ENCODE assay signal across 18 cellular contexts in genomic region chr10:87053121-87053520, GRCh38. TPM values are rescaled to one million over a fixed set of nuclear protein-coding genes. Genes with fewer than 3 reads are reported as not detected.
DNase-seq lines count a peak whose midpoint lies in the region; ATAC-seq and TF ChIP-seq lines count a peak whose summit lies in the region.
"Had no signal": no experiment of that assay in that cellular context is flagged by ENCODE, and none has a peak within 500 bp of the region (broad histone marks: within the 10 kb centered on the region; RNA-seq: fewer than 3 reads in every experiment).

No MANE protein-coding gene starts in this region.

- H3K9me3 ChIP-seq in right cardiac atrium (ENCODE audit: control insufficient read depth, low read length) (no peaks in the 10 kb centered on the region), stomach (no peaks in the 10 kb centered on the region), WERI-Rb-1 (ENCODE audit: severe bottlenecking) (no peaks in the 10 kb centered on the region)
- H3K9me3 ChIP-seq: MG63 had no signal

- DNase-seq in NCI-H1105 treated with DMSO at 0.1 percent for 48 hours (lab: John Stamatoyannopoulos, UW) (peak; percentile 65), anterior cingulate cortex (lab: John Stamatoyannopoulos, UW) (peak in 46 of 58 donors; percentile 1 to 88 (median 52)), right cardiac atrium (peak; percentile 37 to 83 (median 77)), stomach (peak; percentile 45), WERI-Rb-1 (no peak), GOT3 (lab: John Stamatoyannopoulos, UW) (no peak), activated gamma-delta T cell treated with Interleukin-2 at 50 U/mL for 16 hours (no peak)
- no peak for DNase-seq in stimulated activated CD4-positive, alpha-beta T cell treated with anti-CD3 and anti-CD28 coated beads, Interleukin-12 subunit alpha, Interleukin-12 subunit beta, amount 100 ng/mL, for 4 hours
- DNase-seq: activated CD4-positive, alpha-beta T cell treated with anti-CD3 and anti-CD28 coated beads for 36 hours; activated T-cell treated with anti-CD3 and anti-CD28 coated beads, Interleukin-2, amount 50 U/mL, for 4 hours; MG63; T-helper 17 cell had no signal

- H3K27ac ChIP-seq in right cardiac atrium (ENCODE audit: low read length) (no peak overlapping the region), stomach (no peak overlapping the region), WERI-Rb-1 (no peak overlapping the region)

- no peak for TF ChIP-seq POLR2A in stomach (IDR thresholded peaks at IDR 0.05)

- H3K27me3 ChIP-seq in right cardiac atrium (ENCODE audit: control insufficient read depth, insufficient read depth) (no peaks in the 10 kb centered on the region), stomach (no peaks in the 10 kb centered on the region), WERI-Rb-1 (ENCODE audit: insufficient read depth, low read depth, severe bottlenecking) (no peaks in the 10 kb centered on the region)
- H3K27me3 ChIP-seq: MG63 had no signal

- WGBS in right cardiac atrium = 44% methylated on average over 3 of the region's 3 CpGs
- 24 to 62% (median 48%) methylated on average over 3 of the region's 3 CpGs for WGBS in stomach, 5 donors

- no peak for TF ChIP-seq EP300 in stomach (IDR thresholded peaks at IDR 0.05)

- H3K4me3 ChIP-seq in right cardiac atrium (ENCODE audit: low read length) (no peak overlapping the region), stomach (no peak overlapping the region), WERI-Rb-1 (ENCODE audit: low read depth, low read length) (no peak overlapping the region)
- H3K4me3 ChIP-seq: MG63 had no signal

- TF ChIP-seq CTCF in stomach (IDR thresholded peaks at IDR 0.05) = no peak
- no peak for TF ChIP-seq CTCF in WERI-Rb-1 (IDR thresholded peaks at IDR 0.05; ENCODE audit: low read depth, low read length)

- peaks cover 2% of the 10 kb centered on the region for H3K4me1 ChIP-seq in right cardiac atrium (ENCODE audit: control insufficient read depth, insufficient read depth, low read length)
- peaks cover 0 to 19% (median 5%) of the 10 kb centered on the region in 4 donors for H3K4me1 ChIP-seq in stomach

- peak; percentile 82 to 92 for ATAC-seq in right cardiac atrium
- ATAC-seq: activated CD4-positive, alpha-beta T cell treated with anti-CD3 and anti-CD28 coated beads for 36 hours; activated T-cell treated with anti-CD3 and anti-CD28 coated beads, Interleukin-2, amount 50 U/mL, for 4 hours; Panc1; T-helper 17 cell had no signal

- H3K36me3 ChIP-seq in stomach (peaks cover 44 to 100% (median 99%) of the 10 kb centered on the region in 4 donors), WERI-Rb-1 (peaks cover 71% of the 10 kb centered on the region)

- intact Hi-C loops in right cardiac atrium (cut with DNase I) = no loop called here
- intact Hi-C loops in stomach (cut with DNase I; ENCODE audit: low total_unique reads) = no loop called here

RNA-seq across cellular contexts. Expression of gene FAM25A, which starts 33.0 kb away (rescaled TPM):
- total RNA-seq in right cardiac atrium (not detected), stomach (not detected)
- polyA plus RNA-seq in right cardiac atrium (not detected), stomach (10 to 100 TPM in 1 of 3 donors, not detected in 2; 11.9 TPM)
- total RNA-seq: activated CD4-positive, alpha-beta T cell treated with anti-CD3 and anti-CD28 coated beads for 36 hours; activated T-cell treated with anti-CD3 and anti-CD28 coated beads, Interleukin-2, amount 50 U/mL, for 4 hours; dermis microvascular lymphatic vessel endothelial cell; HT1080; NCI-H460; osteoblast; T-helper 17 cell had no signal
- polyA plus RNA-seq: BJ had no signal

RNA-seq across cellular contexts. Expression of gene GLUD1, which starts 41.5 kb away (rescaled TPM):
- total RNA-seq in right cardiac atrium (10 to 100 TPM; 85.7 to 94.5 (median 88.8) TPM), stomach (100 to 1,000 TPM in 2 of 5 donors, 10 to 100 TPM in 3; 56.2 to 260 (median 71.1) TPM)
- polyA plus RNA-seq in right cardiac atrium (54.6 TPM), stomach (10 to 100 TPM; 50.6 to 76.8 (median 58.0) TPM)

RNA-seq across cellular contexts. Expression of gene SHLD2, which starts 41.9 kb away (rescaled TPM):
- total RNA-seq in right cardiac atrium (10 to 100 TPM; 15.4 to 24.6 (median 17.2) TPM), stomach (10 to 100 TPM; 11.6 to 76.2 (median 39.1) TPM)
- polyA plus RNA-seq in right cardiac atrium (7.4 TPM), stomach (10 to 100 TPM; 12.3 to 15.6 (median 13.4) TPM)

Comparison
In these comparisons a context has a peak if more than half of its experiments do, and no peak if none do; other contexts are left out.
1. DNase-seq: peak in NCI-H1105 treated with DMSO at 0.1 percent for 48 hours (single experiment), anterior cingulate cortex (46 of 58), right cardiac atrium (3 of 3) and stomach (single experiment); none in WERI-Rb-1 (single experiment), stimulated activated CD4-positive, alpha-beta T cell treated with anti-CD3 and anti-CD28 coated beads, Interleukin-12 subunit alpha, Interleukin-12 subunit beta, amount 100 ng/mL, for 4 hours (single experiment), GOT3 (single experiment) and activated gamma-delta T cell treated with Interleukin-2 at 50 U/mL for 16 hours (single experiment).